Comparison of ENCODE assay signal across 16 cellular contexts in the genomic region with DNA sequence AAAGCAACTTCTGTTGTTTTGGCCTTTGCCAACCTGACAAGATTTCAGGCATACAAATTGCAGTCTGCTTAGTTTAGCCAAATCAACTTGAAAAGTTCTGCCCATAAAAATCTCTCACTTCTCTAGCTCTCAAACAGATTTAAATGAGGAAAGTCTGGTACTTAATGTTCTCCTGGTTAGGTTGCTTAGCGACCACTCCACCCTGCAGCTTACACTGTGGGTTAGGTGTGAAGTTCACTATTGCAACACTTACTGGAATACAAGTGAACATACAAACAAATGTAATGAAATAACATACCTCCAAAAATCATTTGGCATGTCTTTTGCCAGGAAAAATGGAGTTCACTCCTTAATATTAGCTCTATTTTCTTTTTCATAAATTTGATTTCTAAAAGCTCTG.
DNase-seq lines count a peak whose midpoint lies in the region; ATAC-seq and TF ChIP-seq lines count a peak whose summit lies in the region.
"Had no signal": no experiment of that assay in that cellular context is flagged by ENCODE, and none has a peak within 500 bp of the region (broad histone marks: within the 10 kb centered on the region; RNA-seq: fewer than 3 reads in every experiment).

No MANE protein-coding gene starts in this region.

- ATAC-seq in HG02678 (IDR thresholded peaks at IDR 0.05; ENCODE audit: unreplicated experiment), result no peak
- ATAC-seq: activated CD4-positive, CD25-positive, alpha-beta regulatory T cell treated with anti-CD3 and anti-CD28 coated beads, Interleukin-2, amount 50 U/mL, for 24 hours had no signal

- H3K36me3 ChIP-seq in H7 (replicated peaks; ENCODE audit: control insufficient read depth, insufficient read depth, low read length), result no peaks in the 10 kb centered on the region
- H3K36me3 ChIP-seq: heart right ventricle, neural progenitor cell had no signal

- H3K27me3 ChIP-seq in H7 (ENCODE audit: control insufficient read depth, insufficient read depth, low read length), result no peaks in the 10 kb centered on the region
- H3K27me3 ChIP-seq: heart right ventricle, neural progenitor cell, uterus had no signal

- no peak overlapping the region for H3K4me3 ChIP-seq in fibroblast of villous mesenchyme (ENCODE audit: low read depth, low read length)
- H3K4me3 ChIP-seq in H7 (ENCODE audit: insufficient read depth, low read depth, low read length), result no peak overlapping the region
- H3K4me3 ChIP-seq: heart right ventricle, neural progenitor cell, skin epidermis, uterus had no signal

- no peak for TF ChIP-seq CTCF in fibroblast of villous mesenchyme (IDR thresholded peaks at IDR 0.05; ENCODE audit: insufficient read depth, low read depth, low read length)

- peak; percentile 1 for DNase-seq in NCI-H1105 treated with DMSO at 0.1 percent for 48 hours (lab: John Stamatoyannopoulos, UW)
- no peak for DNase-seq in NCI-H1105 (lab: John Stamatoyannopoulos, UW)
- peak; percentile 50 for DNase-seq in NCI-H82 (lab: John Stamatoyannopoulos, UW)
- DNase-seq in fibroblast of villous mesenchyme (ENCODE audit: low read depth), result peak; percentile 12
- peak; percentile 94 for DNase-seq in renal cortical epithelial cell (ENCODE audit: low read depth)
- DNase-seq in H7, result no peak
- DNase-seq in NCI-H187 (lab: John Stamatoyannopoulos, UW), result no peak
- DNase-seq: activated naive CD4-positive, alpha-beta T cell treated with anti-CD3 and anti-CD28 coated beads for 36 hours; CD4-positive, alpha-beta T cell; heart right ventricle; stimulated activated naive CD4-positive, alpha-beta T cell treated with Interleukin-2 at 50 U/mL for 16 hours; uterus had no signal

Comparison
In these comparisons a context has a peak if more than half of its experiments do, and no peak if none do; other contexts are left out.
1. DNase-seq: peak in NCI-H1105 treated with DMSO at 0.1 percent for 48 hours (single experiment), NCI-H82 (single experiment), fibroblast of villous mesenchyme (single experiment) and renal cortical epithelial cell (single experiment); none in NCI-H1105 (single experiment), H7 (single experiment) and NCI-H187 (0 of 2).